In the genomic region with DNA sequence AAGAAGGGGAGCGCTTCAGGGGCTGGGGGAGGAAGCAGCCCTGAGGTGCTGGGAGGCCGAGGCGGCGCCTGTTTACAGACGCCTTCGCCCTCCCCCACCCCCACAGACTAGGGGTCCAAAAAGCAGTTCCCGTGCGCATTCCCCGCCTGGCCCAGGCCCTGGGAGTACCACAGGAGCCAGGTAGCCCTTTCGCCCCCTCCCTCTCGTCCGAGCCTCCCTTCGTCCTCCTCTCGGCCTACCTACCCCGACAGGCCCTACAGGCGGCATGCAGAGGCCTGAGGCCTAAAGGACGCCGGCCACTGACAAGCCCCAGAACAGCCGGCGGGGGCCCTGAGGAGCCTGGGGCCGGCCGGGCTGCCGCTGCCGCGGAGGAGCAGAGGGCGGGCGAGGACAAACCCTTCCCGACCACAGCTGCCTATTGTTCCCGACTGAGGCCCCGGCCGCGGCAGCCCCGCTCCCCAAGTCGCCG, we compare ENCODE assay signal across 8 cellular contexts. TPM values are rescaled to one million over a fixed set of nuclear protein-coding genes. Genes with fewer than 3 reads are reported as not detected.
DNase-seq lines count a peak whose midpoint lies in the region; ATAC-seq and TF ChIP-seq lines count a peak whose summit lies in the region.

No MANE protein-coding gene starts in this region.

- peak; percentile 43 for ATAC-seq in GM18502 (IDR thresholded peaks at IDR 0.05; ENCODE audit: poor library complexity, unreplicated experiment)
- peak; percentile 25 for ATAC-seq in HG02970 (IDR thresholded peaks at IDR 0.05; ENCODE audit: low FRiP score, unreplicated experiment)
- ATAC-seq in foreskin keratinocyte: peak; percentile 67

- TF ChIP-seq CTCF in foreskin keratinocyte (conservative IDR thresholded peaks at IDR 0.05): no peak
- no peak for TF ChIP-seq CTCF in neural crest cell (conservative IDR thresholded peaks at IDR 0.05)
- no peak for TF ChIP-seq CTCF in tibial nerve (IDR thresholded peaks at IDR 0.05)

- H3K27me3 Mint-ChIP-seq in activated T-helper 2 cell treated with anti-CD3 and anti-CD28 coated beads, Interferon-gamma antibody, Interleukin-2, Interleukin-4, amounts not matched to agents 10 μg/mL and 5 μg/mL and 100 μg/mL, durations not matched to agents 14 hours and 24 hours and 36 hours (ENCODE audit: low read depth): peaks cover 2% of the 10 kb centered on the region
- no peaks in the 10 kb centered on the region for H3K27me3 Mint-ChIP-seq in neural crest cell (ENCODE audit: low read depth)

- no peak for TF ChIP-seq POLR2A in tibial nerve (IDR thresholded peaks at IDR 0.05)

- H3K4me1 Mint-ChIP-seq in activated T-helper 2 cell treated with anti-CD3 and anti-CD28 coated beads, Interferon-gamma antibody, Interleukin-2, Interleukin-4, amounts not matched to agents 10 μg/mL and 5 μg/mL and 100 μg/mL, durations not matched to agents 14 hours and 24 hours and 36 hours (ENCODE audit: low read depth): peaks cover 41% of the 10 kb centered on the region
- H3K4me1 Mint-ChIP-seq in neural crest cell: peaks cover 43% of the 10 kb centered on the region

- peak overlapping the region; percentile 99 for H3K4me3 Mint-ChIP-seq in activated T-helper 2 cell treated with anti-CD3 and anti-CD28 coated beads, Interferon-gamma antibody, Interleukin-2, Interleukin-4, amounts not matched to agents 10 μg/mL and 5 μg/mL and 100 μg/mL, durations not matched to agents 14 hours and 24 hours and 36 hours (ENCODE audit: low read depth)
- peak overlapping the region; percentile 98 for H3K4me3 Mint-ChIP-seq in neural crest cell

- WGBS in tibial nerve, 2 donors: 1 to 2% methylated on average over 20 to 31 of the region's 35 CpGs

- peaks cover 31% of the 10 kb centered on the region for H3K4me1 ChIP-seq in foreskin keratinocyte
- peaks cover 0 to 56% (median 42%) of the 10 kb centered on the region in 4 donors for H3K4me1 ChIP-seq in tibial nerve

- H3K27ac Mint-ChIP-seq in activated T-helper 2 cell treated with anti-CD3 and anti-CD28 coated beads, Interferon-gamma antibody, Interleukin-2, Interleukin-4, amounts not matched to agents 10 μg/mL and 5 μg/mL and 100 μg/mL, durations not matched to agents 14 hours and 24 hours and 36 hours: peak overlapping the region; percentile 88
- peak overlapping the region; percentile 78 for H3K27ac Mint-ChIP-seq in neural crest cell (ENCODE audit: unreplicated experiment)

- H3K27ac ChIP-seq in foreskin keratinocyte (peak overlapping the region; percentile 89), tibial nerve (peak overlapping the region; percentile 62 to 97 (median 94))

- H3K36me3 Mint-ChIP-seq in activated T-helper 2 cell treated with anti-CD3 and anti-CD28 coated beads, Interferon-gamma antibody, Interleukin-2, Interleukin-4, amounts not matched to agents 10 μg/mL and 5 μg/mL and 100 μg/mL, durations not matched to agents 14 hours and 24 hours and 36 hours (ENCODE audit: low read depth): peaks cover 24% of the 10 kb centered on the region
- no peaks in the 10 kb centered on the region for H3K36me3 Mint-ChIP-seq in neural crest cell (ENCODE audit: low read depth)

- peak; percentile 42 for DNase-seq in A172 (ENCODE audit: low spot score)
- DNase-seq in NCI-H82 treated with DMSO at 0.1 percent for 48 hours (lab: John Stamatoyannopoulos, UW; ENCODE audit: unreplicated experiment): peak; percentile 36
- peak; percentile 33 for DNase-seq in activated T-helper 2 cell treated with anti-CD3 and anti-CD28 coated beads, Interferon-gamma antibody, Interleukin-2, Interleukin-4, amounts not matched to agents 10 μg/mL and 5 μg/mL and 100 μg/mL, durations not matched to agents 14 hours and 24 hours and 36 hours (ENCODE audit: low spot score)
- DNase-seq in foreskin keratinocyte: peak in 1 of 2 donors; percentile 33
- no peak for DNase-seq in neural crest cell (ENCODE audit: low read depth, low spot score)
- peak in 1 of 2 donors; percentile 9 for DNase-seq in tibial nerve (ENCODE audit: low spot score in 2 of 2)

- intact Hi-C loops in activated T-helper 2 cell treated with anti-CD3 and anti-CD28 coated beads, Interferon-gamma antibody, Interleukin-2, Interleukin-4, amounts not matched to agents 10 μg/mL and 5 μg/mL and 100 μg/mL, durations not matched to agents 14 hours and 24 hours and 36 hours (cut with micrococcal nuclease): loop anchor here (1.0 to 10.0 kb wide), 7 partner anchors 47 to 1171 kb away; partner anchors contain the start of genes CENPL, DARS2, KIAA0040 and PRDX6

- no peak for TF ChIP-seq EP300 in tibial nerve (IDR thresholded peaks at IDR 0.05)

- peak overlapping the region; percentile 71 to 90 (median 76) for H3K4me3 ChIP-seq in tibial nerve

- H3K9me3 Mint-ChIP-seq in activated T-helper 2 cell treated with anti-CD3 and anti-CD28 coated beads, Interferon-gamma antibody, Interleukin-2, Interleukin-4, amounts not matched to agents 10 μg/mL and 5 μg/mL and 100 μg/mL, durations not matched to agents 14 hours and 24 hours and 36 hours: no peaks in the 10 kb centered on the region
- no peaks in the 10 kb centered on the region for H3K9me3 Mint-ChIP-seq in neural crest cell

- H3K36me3 ChIP-seq in tibial nerve: no peaks in the 10 kb centered on the region

- H3K27me3 ChIP-seq in foreskin keratinocyte (no peaks in the 10 kb centered on the region), tibial nerve (no peaks in the 10 kb centered on the region)

- no peaks in the 10 kb centered on the region for H3K9me3 ChIP-seq in tibial nerve

RNA-seq across cellular contexts. Expression of gene RC3H1, which starts 0.5 kb away (rescaled TPM):
- total RNA-seq in A172 (2014; rRNA removed; shearing (Covaris generic)): 24.3 and 26.6 TPM in 2 replicates
- 30.4 and 33.5 TPM in 2 replicates for total RNA-seq in activated T-helper 2 cell treated with anti-CD3 and anti-CD28 coated beads, Interferon-gamma antibody, Interleukin-2, Interleukin-4, amounts not matched to agents 10 μg/mL and 5 μg/mL and 100 μg/mL, durations not matched to agents 14 hours and 24 hours and 36 hours
- 14.8 and 16.2 TPM in 2 replicates for total RNA-seq in foreskin keratinocyte
- polyA plus RNA-seq in foreskin keratinocyte: 1.6 and 1.8 TPM in 2 replicates
- total RNA-seq in neural crest cell: 35.1 and 35.2 TPM in 2 replicates
- total RNA-seq in tibial nerve: 10 to 100 TPM; 19.7 to 26.2 (median 22.9) TPM
